In the genomic region with DNA sequence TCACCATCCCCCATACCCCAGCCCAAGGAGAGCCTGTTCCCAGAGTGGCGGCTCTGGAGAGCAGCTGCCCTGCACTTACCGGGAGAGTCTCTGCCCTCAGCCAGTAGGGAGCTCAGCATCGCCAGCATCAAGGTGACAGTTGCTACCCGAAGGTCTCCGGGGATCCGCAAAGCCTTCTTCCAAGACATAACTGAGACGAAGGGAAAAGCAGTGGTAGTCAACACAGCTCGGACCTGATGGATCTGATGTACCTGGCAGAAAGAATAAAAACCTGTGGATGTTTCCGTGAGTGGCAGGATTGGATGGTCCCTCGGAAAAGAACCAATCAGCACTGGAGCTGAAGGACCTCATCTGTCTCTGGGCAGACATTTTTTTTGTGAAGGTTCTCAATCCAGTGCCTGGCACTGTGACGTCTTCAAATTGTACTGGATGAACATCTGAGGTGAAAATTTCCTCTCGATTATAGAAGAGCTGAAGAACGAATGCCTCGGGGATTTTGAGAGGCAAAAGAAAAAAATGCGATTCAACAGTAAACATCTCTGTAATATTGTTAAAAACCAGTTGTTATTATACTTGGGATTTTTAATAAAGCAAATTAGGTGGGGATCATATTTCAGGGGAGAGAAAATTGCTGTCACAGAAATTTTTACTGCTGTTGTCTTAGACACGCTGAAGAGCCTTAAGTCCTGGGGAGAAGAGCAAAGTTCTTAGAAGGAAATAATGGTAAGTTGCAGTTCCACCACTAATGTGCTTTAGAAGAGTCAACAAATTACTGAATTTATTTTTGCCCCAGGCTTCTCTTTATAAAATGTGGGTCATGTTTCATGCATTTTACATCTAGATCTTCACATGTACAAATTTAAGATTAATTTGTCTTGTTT, we compare ENCODE assay signal across 1 cellular context.
TF ChIP-seq lines count a peak whose summit lies in the region.

A gene (minus strand): TSS at position 238 of the 881 bp plus-strand sequence. CDS start 50 bp downstream, at position 188.

TF ChIP-seq in endothelial cell of umbilical vein, 7 proteins besides CTCF, POLR2A, EP300 and RAD21 (continued from another document):
- no peak for TF ChIP-seq MYC (IDR thresholded peaks at IDR 0.05; ENCODE audit: low read depth, low read length)
- TF ChIP-seq, protein P1, sequence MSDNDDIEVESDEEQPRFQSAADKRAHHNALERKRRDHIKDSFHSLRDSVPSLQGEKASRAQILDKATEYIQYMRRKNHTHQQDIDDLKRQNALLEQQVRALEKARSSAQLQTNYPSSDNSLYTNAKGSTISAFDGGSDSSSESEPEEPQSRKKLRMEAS (IDR thresholded peaks at IDR 0.05; ENCODE audit: insufficient read depth, insufficient read length), result no peak
TF ChIP-seq in endothelial cell of umbilical vein: peak in this region for 0.
